9 cellular contexts compared by ENCODE assay signal in genomic region chr7:35695987-35696386, GRCh38. TPM values are rescaled to one million over a fixed set of nuclear protein-coding genes. Genes with fewer than 3 reads are reported as not detected.
DNase-seq lines count a peak whose midpoint lies in the region; ATAC-seq and TF ChIP-seq lines count a peak whose summit lies in the region.
"Had no signal": no experiment of that assay in that cellular context is flagged by ENCODE, and none has a peak within 500 bp of the region (broad histone marks: within the 10 kb centered on the region; RNA-seq: fewer than 3 reads in every experiment).

No MANE protein-coding gene starts in this region.

- no peak overlapping the region for H3K27ac ChIP-seq in lower lobe of right lung
- peak overlapping the region in 1 of 4 donors; percentile 98 for H3K27ac ChIP-seq in transverse colon

- TF ChIP-seq POLR2A in transverse colon (IDR thresholded peaks at IDR 0.05) = no peak

- in situ Hi-C loops in transverse colon (cut with MboI; ENCODE audit: low pct_ligation_motif_present in 1 of 4, low pct_unique_long_range_greater_than_20kb in 1 of 4, low sequenced_read_pairs in 3 of 4) = no loop called here

- 83 to 93% methylated on average over 3 to 7 of the region's 7 CpGs for WGBS in transverse colon (ENCODE audit: low coverage in 1 of 2), 2 donors

- no peak for DNase-seq in activated naive CD4-positive, alpha-beta T cell treated with anti-CD3 and anti-CD28 coated beads, Interleukin-2, amount 10 ng/mL, durations not matched to agents 7 days and 5 days
- DNase-seq in activated naive CD4-positive, alpha-beta T cell (lab: John Stamatoyannopoulos, UW) = no peak
- DNase-seq in adipocyte (ENCODE audit: low read depth) = no peak
- no peak for DNase-seq in lower lobe of right lung
- DNase-seq in transverse colon = no peak
- no peak for DNase-seq in mucosa of descending colon
- DNase-seq in globus pallidus (ENCODE audit: low spot score) = no peak
- DNase-seq: DMS79 treated with DMSO at 0.1 percent for 48 hours had no signal

- CTCF ChIA-PET in activated naive CD4-positive, alpha-beta T cell treated with anti-CD3 and anti-CD28 coated beads, Interleukin-2, amount 10 ng/mL, durations not matched to agents 7 days and 5 days (lab: Charles Lee) = interaction anchor here (0.8 to 4.6 kb wide), 6 partner anchors 8 to 105 kb away, joined by 3 to 16 read pairs (median 4); partner anchors contain the start of gene SEPTIN7

- no peaks in the 10 kb centered on the region for H3K9me3 ChIP-seq in adipocyte (ENCODE audit: control insufficient read depth, low read length)
- H3K9me3 ChIP-seq in lower lobe of right lung = no peaks in the 10 kb centered on the region
- no peaks in the 10 kb centered on the region for H3K9me3 ChIP-seq in transverse colon
- no peaks in the 10 kb centered on the region for H3K9me3 ChIP-seq in mucosa of descending colon

- peak overlapping the region; percentile 99 for H3K27ac Mint-ChIP-seq in activated naive CD4-positive, alpha-beta T cell treated with anti-CD3 and anti-CD28 coated beads, Interleukin-2, amount 10 ng/mL, durations not matched to agents 7 days and 5 days

- H3K4me1 ChIP-seq in adipocyte (ENCODE audit: control insufficient read depth, insufficient read depth, low read length) (peaks cover 46% of the 10 kb centered on the region), lower lobe of right lung (peaks cover 42% of the 10 kb centered on the region), transverse colon (peaks cover 0 to 38% (median 33%) of the 10 kb centered on the region in 4 donors), mucosa of descending colon (ENCODE audit: low read depth) (peaks cover 31% of the 10 kb centered on the region)

- H3K9me3 Mint-ChIP-seq in activated naive CD4-positive, alpha-beta T cell treated with anti-CD3 and anti-CD28 coated beads, Interleukin-2, amount 10 ng/mL, durations not matched to agents 7 days and 5 days = no peaks in the 10 kb centered on the region

- H3K27me3 ChIP-seq in adipocyte (replicated peaks; ENCODE audit: control insufficient read depth, insufficient read depth, low read length) (no peaks in the 10 kb centered on the region), lower lobe of right lung (ENCODE audit: low read depth) (no peaks in the 10 kb centered on the region), transverse colon (no peaks in the 10 kb centered on the region)

- TF ChIP-seq EP300 in transverse colon (IDR thresholded peaks at IDR 0.05; ENCODE audit: low read depth) = no peak

- peak overlapping the region; percentile 99 for H3K4me3 Mint-ChIP-seq in activated naive CD4-positive, alpha-beta T cell treated with anti-CD3 and anti-CD28 coated beads, Interleukin-2, amount 10 ng/mL, durations not matched to agents 7 days and 5 days

- ATAC-seq in lower lobe of right lung = no peak
- ATAC-seq in mucosa of descending colon = no peak
- ATAC-seq in HG03045 (IDR thresholded peaks at IDR 0.05; ENCODE audit: unreplicated experiment) = no peak

- peak overlapping the region; percentile 92 for H3K9ac ChIP-seq in adipocyte (ENCODE audit: low read length)

- H3K27me3 Mint-ChIP-seq in activated naive CD4-positive, alpha-beta T cell treated with anti-CD3 and anti-CD28 coated beads, Interleukin-2, amount 10 ng/mL, durations not matched to agents 7 days and 5 days = no peaks in the 10 kb centered on the region

- H3K36me3 ChIP-seq in adipocyte (ENCODE audit: control insufficient read depth, insufficient read depth, low read length, severe bottlenecking) (no peaks in the 10 kb centered on the region), lower lobe of right lung (no peaks in the 10 kb centered on the region), transverse colon (no peaks in the 10 kb centered on the region), mucosa of descending colon (ENCODE audit: low read depth) (no peaks in the 10 kb centered on the region)

- H3K4me3 ChIP-seq in adipocyte (ENCODE audit: low read length) (peak overlapping the region; percentile 98), lower lobe of right lung (peak overlapping the region; percentile 92), transverse colon (peak overlapping the region in 3 of 4 donors; percentile 83 to 97 (median 96)), mucosa of descending colon (no peak overlapping the region)

- TF ChIP-seq CTCF in lower lobe of right lung (IDR thresholded peaks at IDR 0.05) = no peak
- no peak for TF ChIP-seq CTCF in transverse colon (IDR thresholded peaks at IDR 0.05)
- TF ChIP-seq CTCF in mucosa of descending colon (IDR thresholded peaks at IDR 0.05) = no peak

- intact Hi-C loops in lower lobe of right lung (cut with DNase I) (no loop called here), transverse colon (cut with DNase I; ENCODE audit: low total_unique reads) (no loop called here), mucosa of descending colon (cut with DNase I, micrococcal nuclease) (no loop called here)

- peaks cover 26% of the 10 kb centered on the region for H3K36me3 Mint-ChIP-seq in activated naive CD4-positive, alpha-beta T cell treated with anti-CD3 and anti-CD28 coated beads, Interleukin-2, amount 10 ng/mL, durations not matched to agents 7 days and 5 days

- H3K4me1 Mint-ChIP-seq in activated naive CD4-positive, alpha-beta T cell treated with anti-CD3 and anti-CD28 coated beads, Interleukin-2, amount 10 ng/mL, durations not matched to agents 7 days and 5 days = peaks cover 54% of the 10 kb centered on the region

RNA-seq across cellular contexts. Expression of gene HERPUD2, which starts 1.1 kb away (rescaled TPM):
- total RNA-seq in lower lobe of right lung = 40.0 TPM
- 100 to 1,000 TPM in 1 of 4 donors, 10 to 100 TPM in 3; 17.6 to 118 (median 37.7) TPM for total RNA-seq in transverse colon
- total RNA-seq in mucosa of descending colon = 10 to 100 TPM; 23.5 to 41.4 (median 34.7) TPM
